Comparison of ENCODE assay signal across 17 cellular contexts in the genomic region with DNA sequence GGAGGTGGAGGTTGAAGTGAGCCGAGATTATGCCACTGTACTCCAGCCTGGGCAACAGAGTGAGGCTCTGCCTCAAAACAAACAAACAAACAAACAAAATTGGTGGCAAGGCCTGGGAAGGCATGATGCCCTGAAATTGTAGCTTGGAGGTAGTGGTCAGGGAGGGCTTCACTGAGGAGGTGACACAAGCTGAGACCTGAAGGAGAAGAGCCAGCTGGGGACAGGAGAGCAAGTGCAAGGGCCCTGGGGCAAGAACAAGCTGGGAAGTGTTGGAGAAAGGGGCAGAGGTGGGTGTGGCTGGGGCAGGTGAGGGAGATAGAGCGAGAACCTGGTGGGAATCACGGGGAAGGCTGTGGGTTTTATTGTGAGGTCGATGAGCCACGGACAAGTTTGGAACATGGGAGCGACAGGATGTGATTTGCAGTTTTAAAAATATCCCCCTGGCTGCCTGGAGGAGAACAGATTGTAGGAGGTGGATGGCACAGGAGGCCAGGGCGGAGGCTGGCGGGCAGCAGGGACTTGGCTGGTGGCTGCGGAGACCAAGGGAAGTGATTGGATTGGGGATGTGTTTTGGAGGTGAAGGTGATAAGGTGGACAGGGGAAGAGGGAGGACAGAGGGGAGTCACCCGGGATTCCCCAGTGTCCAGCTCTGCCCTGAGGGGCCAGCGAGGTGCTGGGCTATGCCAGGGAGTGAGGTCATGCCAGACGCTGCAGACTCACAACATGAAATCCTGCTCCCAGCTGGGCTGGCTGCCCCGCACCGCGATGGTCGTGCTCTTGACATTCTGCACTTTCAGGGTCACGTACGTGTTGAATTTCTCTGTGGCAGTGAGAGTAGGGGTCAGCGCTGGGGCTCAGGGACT. TPM values are rescaled to one million over a fixed set of nuclear protein-coding genes. Genes with fewer than 3 reads are reported as not detected.
DNase-seq lines count a peak whose midpoint lies in the region; TF ChIP-seq lines count a peak whose summit lies in the region.
"Had no signal": no experiment of that assay in that cellular context is flagged by ENCODE, and none has a peak within 500 bp of the region (broad histone marks: within the 10 kb centered on the region; RNA-seq: fewer than 3 reads in every experiment).

No MANE protein-coding gene starts in this region.

- no peak overlapping the region for H2BK120ac ChIP-seq in neuronal stem cell (ENCODE audit: low read depth, low read length)

- H3K27me3 ChIP-seq in MG63 (peaks cover 13% of the 10 kb centered on the region), neuronal stem cell (ENCODE audit: control insufficient read depth in 3 of 3, insufficient read depth in 3 of 3, low read depth in 1 of 3, low read length in 3 of 3) (no peaks in the 10 kb centered on the region), transverse colon (peaks cover 14% of the 10 kb centered on the region)

- TF ChIP-seq POLR2A in transverse colon (IDR thresholded peaks at IDR 0.05): no peak

- H3K4me1 ChIP-seq in neuronal stem cell (ENCODE audit: control insufficient read depth in 2 of 2, insufficient read depth in 1 of 2, low read depth in 1 of 2, low read length in 2 of 2): no peaks in the 10 kb centered on the region
- H3K4me1 ChIP-seq in transverse colon: no peaks in the 10 kb centered on the region
- H3K4me1 ChIP-seq: BLaER1 had no signal

- H2BK12ac ChIP-seq in neuronal stem cell (ENCODE audit: low read length): no peak overlapping the region

- H3K18ac ChIP-seq in neuronal stem cell (ENCODE audit: low read length): no peak overlapping the region

- no peak overlapping the region for H4K8ac ChIP-seq in neuronal stem cell (ENCODE audit: low read depth, low read length)

- H2AFZ ChIP-seq in neuronal stem cell (ENCODE audit: low read length): no peak overlapping the region

- no peak overlapping the region for H2BK15ac ChIP-seq in neuronal stem cell (ENCODE audit: low read length)

- H3K4ac ChIP-seq in neuronal stem cell (ENCODE audit: low read length): no peak overlapping the region

- WGBS in neuronal stem cell (ENCODE audit: extremely low coverage in 2 of 2, insufficient read length in 2 of 2, insufficient replicate concordance in 1 of 2), 2 donors: no CpG with 5 or more reads among the region's 19 CpGs
- WGBS in transverse colon (ENCODE audit: low coverage in 1 of 2), 2 donors: 61 to 74% methylated on average over 9 to 19 of the region's 19 CpGs

- TF ChIP-seq EP300 in transverse colon (IDR thresholded peaks at IDR 0.05; ENCODE audit: low read depth): no peak

- peak overlapping the region; percentile 71 for H3K14ac ChIP-seq in neuronal stem cell (ENCODE audit: low read length)

- peak; percentile 7 for DNase-seq in GM13977 (ENCODE audit: low spot score)
- DNase-seq in MG63: peak; percentile 45
- peak; percentile 56 to 77 for DNase-seq in cerebellar nuclear complex (lab: John Stamatoyannopoulos, UW)
- no peak for DNase-seq in neuronal stem cell (ENCODE audit: low spot score)
- no peak for DNase-seq in activated CD4-positive, CD25-positive, alpha-beta regulatory T cell (lab: John Stamatoyannopoulos, UW)
- DNase-seq in transverse colon: no peak
- DNase-seq in stimulated activated CD4-positive, alpha-beta T cell treated with anti-CD3 and anti-CD28 coated beads, Interleukin-4, amount 100 ng/mL, for 24 hours: no peak
- DNase-seq: CD8-positive, alpha-beta memory T cell; DND-41; MM.1S; NCI-H1105 treated with DMSO at 0.1 percent for 48 hours; NCI-H187 treated with DMSO at 0.1 percent for 48 hours; NCI-H446 treated with DMSO at 0.1 percent for 48 hours; NCI-H774; SIG-M5 had no signal

- peak overlapping the region; percentile 81 for H2AK5ac ChIP-seq in neuronal stem cell (ENCODE audit: low read depth, low read length)

- in situ Hi-C loops in GM13977 (cut with MboI; ENCODE audit: low pct_unique_long_range_greater_than_20kb, low sequenced_read_pairs, unreplicated experiment) (no loop called here), transverse colon (cut with MboI; ENCODE audit: low pct_ligation_motif_present in 1 of 4, low pct_unique_long_range_greater_than_20kb in 1 of 4, low sequenced_read_pairs in 3 of 4) (no loop called here)

- no peak overlapping the region for H4K91ac ChIP-seq in neuronal stem cell (ENCODE audit: low read depth, low read length, poor library complexity)

- intact Hi-C loops in transverse colon (cut with DNase I; ENCODE audit: low total_unique reads): no loop called here

- H3K4me3 ChIP-seq in MG63 (no peak overlapping the region), neuronal stem cell (ENCODE audit: low read length in 2 of 2) (no peak overlapping the region), transverse colon (no peak overlapping the region)
- H3K4me3 ChIP-seq: BLaER1 had no signal

- H3K9me3 ChIP-seq in MG63 (0 out of 2 replicates have a peak, but pooled peaks cover 2% of the 10 kb centered on the region), neuronal stem cell (replicated peaks in 1 of 2; ENCODE audit: control insufficient read depth in 2 of 2, insufficient read depth in 1 of 2, low read depth in 1 of 2, low read length in 2 of 2) (no peaks in the 10 kb centered on the region), transverse colon (no peaks in the 10 kb centered on the region)
- H3K9me3 ChIP-seq: BLaER1 had no signal

- H3K36me3 ChIP-seq in MG63 (no peaks in the 10 kb centered on the region), neuronal stem cell (replicated peaks in 1 of 2; ENCODE audit: control insufficient read depth in 2 of 2, insufficient read depth in 2 of 2, low read length in 2 of 2) (peaks cover 1 to 5% of the 10 kb centered on the region in 2 donors), transverse colon (no peaks in the 10 kb centered on the region)
- H3K36me3 ChIP-seq: BLaER1 had no signal

- no peak overlapping the region for H2BK5ac ChIP-seq in neuronal stem cell (ENCODE audit: low read length)

- TF ChIP-seq CTCF in GM13977 (IDR thresholded peaks at IDR 0.05; ENCODE audit: extremely low read depth, insufficient read depth, missing control alignments) (no peak), transverse colon (IDR thresholded peaks at IDR 0.05) (no peak)

- H3K27ac ChIP-seq in neuronal stem cell (replicated peaks; ENCODE audit: low read length) (no peak overlapping the region), transverse colon (no peak overlapping the region)
- H3K27ac ChIP-seq: BLaER1, KMS-11 had no signal

- no peaks in the 10 kb centered on the region for H3K79me1 ChIP-seq in neuronal stem cell (ENCODE audit: low read depth, low read length)

- no peak overlapping the region for H3K23ac ChIP-seq in neuronal stem cell (ENCODE audit: low read depth, low read length, poor library complexity)

- H3K4me2 ChIP-seq in neuronal stem cell (ENCODE audit: insufficient read depth, low read length, poor library complexity, severe bottlenecking): no peak overlapping the region
- H3K4me2 ChIP-seq: BLaER1, KMS-11 had no signal

- H3K9ac ChIP-seq in neuronal stem cell (ENCODE audit: low read depth, low read length, poor library complexity): no peak overlapping the region
- H3K9ac ChIP-seq: BLaER1, KMS-11 had no signal

RNA-seq across cellular contexts. Expression of gene UNC13A, which starts 14.0 kb away (rescaled TPM):
- 0.10 TPM in 1 of 2 replicates, not detected in the other for total RNA-seq in MG63 (2014; rRNA removed; shearing (Covaris generic); ENCODE audit: low replicate concordance)
- polyA plus RNA-seq in neuronal stem cell (2013, experiment 1 of 2): 0.11 TPM
- polyA plus RNA-seq in neuronal stem cell (2013, experiment 2 of 2): 0.10 TPM
- total RNA-seq in transverse colon: 1 to 10 TPM in 1 of 4 donors, under 1 TPM in 3; under 0.01 to 1.9 (median 0.30) TPM
- total RNA-seq: CD8-positive, alpha-beta memory T cell had no signal
- polyA plus RNA-seq: CD8-positive, alpha-beta memory T cell had no signal

RNA-seq across cellular contexts. Expression of gene MAP1S, which starts 45.1 kb away (rescaled TPM):
- 23.3 and 50.0 TPM in 2 replicates for total RNA-seq in MG63 (2014; rRNA removed; shearing (Covaris generic); ENCODE audit: low replicate concordance)
- 35.5 TPM for polyA plus RNA-seq in neuronal stem cell (2013, experiment 1 of 2)
- polyA plus RNA-seq in neuronal stem cell (2013, experiment 2 of 2): 35.9 TPM
- total RNA-seq in transverse colon: 100 to 1,000 TPM in 2 of 4 donors, 10 to 100 TPM in 2; 30.2 to 159 (median 68.0) TPM

Comparison
In these comparisons a context has a peak if more than half of its experiments do, and no peak if none do; other contexts are left out.
1. DNase-seq: peak in GM13977 (single experiment), MG63 (single experiment) and cerebellar nuclear complex (2 of 2); none in neuronal stem cell (single experiment), activated CD4-positive, CD25-positive, alpha-beta regulatory T cell (0 of 4), transverse colon (single experiment) and stimulated activated CD4-positive, alpha-beta T cell treated with anti-CD3 and anti-CD28 coated beads, Interleukin-4, amount 100 ng/mL, for 24 hours (single experiment).